In genomic region chr5:36589735-36590134, GRCh38 we compare ENCODE assay signal across 8 cellular contexts. TPM values are rescaled to one million over a fixed set of nuclear protein-coding genes. Genes with fewer than 3 reads are reported as not detected.
"Had no signal": no experiment of that assay in that cellular context is flagged by ENCODE, and none has a peak within 500 bp of the region (broad histone marks: within the 10 kb centered on the region; RNA-seq: fewer than 3 reads in every experiment).

No MANE protein-coding gene starts in this region.

RNA-seq across cellular contexts. Expression of gene SLC1A3, which starts 16.7 kb away (rescaled TPM):
- total RNA-seq: activated CD4-positive, alpha-beta memory T cell treated with anti-CD3 and anti-CD28 coated beads, Interleukin-2, amount 10 ng/mL, durations not matched to agents 7 days and 5 days; activated CD4-positive, alpha-beta T cell treated with anti-CD3 and anti-CD28 coated beads, Interleukin-2, amount 10 ng/mL, durations not matched to agents 24 days and 14 days; activated CD4-positive, alpha-beta T cell treated with anti-CD3 and anti-CD28 coated beads, Interleukin-2, amount 10 ng/mL, durations not matched to agents 7 days and 5 days; activated CD8-positive, alpha-beta memory T cell treated with anti-CD3 and anti-CD28 coated beads, Interleukin-2, amount 10 ng/mL, durations not matched to agents 7 days and 5 days; activated CD8-positive, alpha-beta T cell treated with anti-CD3 and anti-CD28 coated beads, Interleukin-2, amount 10 ng/mL, durations not matched to agents 7 days and 5 days; T-helper 1 cell treated with Interleukin-12 subunit alpha and Interleukin-12 subunit beta and Interleukin-4 antibody, amounts not matched to agents 30 ng/mL and 1 ng/mL, for 36 hours; T-helper 17 cell; T-helper 2 cell treated with Interferon-gamma antibody and Interleukin-4, amounts not matched to agents 100 ng/mL and 5 ng/mL, for 36 hours had no signal
